11 cellular contexts compared by ENCODE assay signal in the genomic region with DNA sequence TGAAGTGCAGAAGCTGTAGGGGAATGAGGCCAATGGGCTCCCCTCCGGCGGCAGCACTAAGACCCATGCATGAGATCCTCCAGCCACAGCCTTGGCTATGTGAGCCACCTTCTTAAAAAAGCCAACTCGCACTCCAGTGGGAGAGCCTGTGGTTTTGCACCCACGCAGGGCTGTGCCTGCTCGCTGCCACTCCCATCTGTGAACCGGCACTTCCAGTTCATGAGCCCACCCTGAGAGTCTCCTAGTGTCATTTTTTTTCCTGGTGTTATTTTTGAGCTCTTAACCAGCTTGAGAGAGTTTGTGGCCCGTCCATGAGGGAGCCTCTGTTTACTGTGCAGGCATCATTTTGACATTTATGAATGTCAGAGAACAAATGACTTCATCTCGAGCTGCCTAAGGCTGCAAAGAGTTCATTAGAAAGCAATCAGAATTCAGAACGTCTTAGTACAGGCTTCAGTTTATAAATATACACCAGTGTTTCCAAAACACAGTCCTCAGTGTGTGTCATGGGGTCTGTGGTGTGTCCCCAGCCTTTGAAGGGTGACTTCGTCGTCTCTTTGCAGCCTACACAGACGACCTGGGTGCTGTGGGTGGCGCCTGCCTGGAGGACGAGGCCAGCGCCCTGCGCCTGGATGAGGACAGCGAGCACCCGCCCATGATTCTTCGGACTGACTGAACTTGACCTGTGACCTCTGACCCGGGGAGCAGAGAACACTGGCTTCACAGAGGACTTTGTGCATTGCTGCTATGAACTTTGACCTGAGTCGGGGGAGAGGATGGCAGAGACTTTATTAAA. TPM values are rescaled to one million over a fixed set of nuclear protein-coding genes. Genes with fewer than 3 reads are reported as not detected.
DNase-seq lines count a peak whose midpoint lies in the region; ATAC-seq, FAIRE-seq and TF ChIP-seq lines count a peak whose summit lies in the region.
"Had no signal": no experiment of that assay in that cellular context is flagged by ENCODE, and none has a peak within 500 bp of the region (broad histone marks: within the 10 kb centered on the region; RNA-seq: fewer than 3 reads in every experiment).

No MANE protein-coding gene starts in this region.

- intact Hi-C loops in sciatic nerve (cut with DNase I) = no loop called here

- peak; percentile 24 for ATAC-seq in GM18498 (IDR thresholded peaks at IDR 0.05; ENCODE audit: unreplicated experiment)
- peak; percentile 26 for ATAC-seq in HG03378 (IDR thresholded peaks at IDR 0.05; ENCODE audit: unreplicated experiment)
- peak; percentile 18 for ATAC-seq in esophagus mucosa
- ATAC-seq in sciatic nerve = peak; percentile 40
- ATAC-seq in HG02588 (IDR thresholded peaks at IDR 0.05; ENCODE audit: unreplicated experiment) = no peak

- FAIRE-seq in H54 (lab: Jason Lieb, UNC) = no peak

- TF ChIP-seq POLR2A in H54 (IDR thresholded peaks at IDR 0.05; ENCODE audit: low read depth, low read length) = no peak

- no peak for DNase-seq in sciatic nerve (ENCODE audit: low spot score)
- DNase-seq in H54 (ENCODE audit: insufficient read length, low spot score) = no peak
- no peak for DNase-seq in NCI-H146 (lab: John Stamatoyannopoulos, UW)
- no peak for DNase-seq in AG08395 (ENCODE audit: low spot score)
- DNase-seq: effector memory CD4-positive, alpha-beta T cell; mesenchymal stem cell; testis had no signal

RNA-seq across cellular contexts. Expression of a gene that starts 40.4 kb away (rescaled TPM):
- total RNA-seq in esophagus mucosa (30.6 TPM), sciatic nerve (64.1 TPM)

RNA-seq across cellular contexts. Expression of a gene that starts 52.3 kb away (rescaled TPM):
- total RNA-seq in esophagus mucosa (0.48 TPM), sciatic nerve (8.8 TPM)
